Comparison of ENCODE assay signal across 28 cellular contexts in the genomic region with DNA sequence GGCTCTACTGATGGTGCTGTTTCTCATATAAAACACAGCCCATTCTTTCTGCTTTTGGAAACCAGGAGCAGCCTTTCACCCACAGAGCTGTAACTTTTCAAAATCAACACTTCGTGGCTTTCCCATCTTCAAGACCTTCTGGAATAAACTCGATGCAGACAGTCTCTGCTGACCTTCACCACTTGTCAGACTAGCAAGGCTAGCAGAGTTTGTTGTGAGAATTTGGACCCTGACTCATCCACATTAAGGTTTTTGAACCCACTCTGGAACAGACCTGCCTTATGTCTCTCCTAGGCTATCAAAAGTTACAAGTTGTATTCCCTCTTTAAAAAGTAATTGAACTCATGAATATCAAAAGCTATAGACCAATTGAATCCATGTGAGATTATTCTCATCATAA.
"Had no signal": no experiment of that assay in that cellular context is flagged by ENCODE, and none has a peak within 500 bp of the region (broad histone marks: within the 10 kb centered on the region; RNA-seq: fewer than 3 reads in every experiment).

No MANE protein-coding gene starts in this region.

- H3K4me3 ChIP-seq: cardiac muscle cell, coronary artery, left ventricle myocardium inferior, psoas muscle, right atrium auricular region, thyroid gland, upper lobe of right lung had no signal

- H2AFZ ChIP-seq: parathyroid adenoma had no signal

- H3K36me3 ChIP-seq: cardiac muscle cell, left ventricle myocardium inferior, right atrium auricular region, thyroid gland, upper lobe of right lung had no signal

- H3K4me1 ChIP-seq: left ventricle myocardium inferior, parathyroid adenoma had no signal

- H3K27ac ChIP-seq: coronary artery, left ventricle myocardium inferior, parathyroid adenoma, psoas muscle, right atrium auricular region, thyroid gland, upper lobe of right lung, VCaP had no signal

- ATAC-seq: activated naive CD4-positive, alpha-beta T cell treated with anti-CD3 and anti-CD28 coated beads, Interleukin-2, amount 50 U/mL, for 72 hours; activated T-cell treated with anti-CD3 and anti-CD28 coated beads, Interleukin-2, amount 50 U/mL, for 72 hours; esophagus mucosa; naive thymus-derived CD4-positive, alpha-beta T cell; psoas muscle; stimulated activated naive CD8-positive, alpha-beta T cell treated with anti-CD3 and anti-CD28 coated beads, Interleukin-15, amount 100 ng/mL, for 72 hours; upper lobe of right lung had no signal

- H3K9me3 ChIP-seq: left ventricle myocardium inferior, psoas muscle, right atrium auricular region, thyroid gland, upper lobe of right lung had no signal

- DNase-seq: activated CD4-positive, alpha-beta T cell treated with anti-CD3 and anti-CD28 coated beads for 4 hours; activated CD4-positive, alpha-beta T cell treated with anti-CD3 and anti-CD28 coated beads, Interleukin-2, amount 50 U/mL, for 4 hours; activated naive CD4-positive, alpha-beta T cell; activated T-cell treated with anti-CD3 and anti-CD28 coated beads for 4 hours; activated T-cell treated with anti-CD3 and anti-CD28 coated beads, Interleukin-2, amount 50 U/mL, for 72 hours; aorta; cerebellar nuclear complex; endodermal cell; foreskin melanocyte; left ventricle myocardium inferior; naive thymus-derived CD4-positive, alpha-beta T cell; occipital lobe; psoas muscle; stimulated activated CD4-positive, alpha-beta T cell treated with anti-CD3 and anti-CD28 coated beads, Interleukin-4, amount 100 ng/mL, for 1 hour; stimulated activated naive CD8-positive, alpha-beta T cell treated with anti-CD3 and anti-CD28 coated beads, Interleukin-15, amount 100 ng/mL, for 72 hours; SW 1271; T-helper 9 cell; thyroid gland; upper lobe of right lung had no signal

- H3K27me3 ChIP-seq: cardiac muscle cell, right atrium auricular region, thyroid gland, upper lobe of right lung had no signal

- H3K9ac ChIP-seq: parathyroid adenoma had no signal

- FAIRE-seq: islet of Langerhans, TTC549 had no signal
